ENCODE assay signal across 23 cellular contexts in the genomic region with DNA sequence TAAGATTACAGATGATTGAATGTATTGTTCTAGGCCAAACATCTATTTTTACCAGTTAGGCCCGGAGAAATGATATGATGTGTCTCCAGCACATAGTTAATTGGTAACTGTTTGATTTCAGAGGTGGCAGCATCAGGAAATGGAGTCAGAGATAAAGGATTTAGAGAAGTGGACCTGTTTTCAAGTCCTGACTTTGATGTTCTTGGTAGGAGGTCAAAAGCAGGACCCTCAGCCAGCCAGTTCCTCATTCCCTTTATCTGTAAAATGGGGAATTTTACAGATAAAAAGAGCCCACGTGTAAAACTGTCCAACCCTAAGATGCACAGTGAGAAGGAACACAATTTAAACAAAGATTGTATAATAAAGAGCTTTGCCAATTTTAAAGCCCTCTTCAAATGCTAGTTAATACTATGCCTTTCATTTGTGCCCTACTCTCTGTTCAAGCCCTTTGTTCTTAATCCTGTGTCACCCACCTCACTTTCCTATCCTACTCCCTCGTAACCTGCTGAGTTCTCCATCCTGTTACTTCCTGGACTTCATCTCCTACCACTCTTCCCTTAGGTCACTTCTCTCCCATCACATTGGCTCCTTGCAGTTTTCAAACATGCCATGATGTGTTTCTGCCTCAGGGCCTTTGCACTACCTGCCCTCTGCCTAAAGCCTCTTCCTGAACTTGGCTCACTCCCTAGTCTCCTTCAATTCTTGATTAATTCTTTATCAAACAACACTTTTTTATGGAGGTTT. TPM values are rescaled to one million over a fixed set of nuclear protein-coding genes. Genes with fewer than 3 reads are reported as not detected.
DNase-seq lines count a peak whose midpoint lies in the region; ATAC-seq, FAIRE-seq and TF ChIP-seq lines count a peak whose summit lies in the region.
"Had no signal": no experiment of that assay in that cellular context is flagged by ENCODE, and none has a peak within 500 bp of the region (broad histone marks: within the 10 kb centered on the region; RNA-seq: fewer than 3 reads in every experiment).

No MANE protein-coding gene starts in this region.

- no peaks in the 10 kb centered on the region for H3K9me1 ChIP-seq in K562 (ENCODE audit: control insufficient read depth, insufficient read depth, low read length)

- no peak overlapping the region for H3K56ac ChIP-seq in H9 (ENCODE audit: insufficient read length, low read depth, low read length)

- H4K91ac ChIP-seq in H9 (ENCODE audit: insufficient read length, low read depth, low read length): no peak overlapping the region

- POLR2A ChIA-PET in K562 (lab: Yijun Ruan, JAX): no interaction called here

- H3K27ac ChIP-seq in K562 (ENCODE audit: extremely low read depth, low read depth, low read length) (no peak overlapping the region), H9 (ENCODE audit: insufficient read length, low read depth, low read length) (no peak overlapping the region)
- H3K27ac ChIP-seq: GM23248, KMS-11, RWPE1 had no signal

- H2BK12ac ChIP-seq in H9 (ENCODE audit: insufficient read length, low read depth, low read length): no peak overlapping the region

- BruUV-seq in K562 (replicated peaks; lab: Mats Ljungman, UMichigan): no TSS peak

- H2BK120ac ChIP-seq in H9 (ENCODE audit: low read depth, low read length, poor library complexity, severe bottlenecking): no peak overlapping the region

- in situ Hi-C loops in K562 (cut with MboI): no loop called here

- H3K79me2 ChIP-seq in K562 (ENCODE audit: control insufficient read depth, insufficient read depth, low read length): no peaks in the 10 kb centered on the region
- no peaks in the 10 kb centered on the region for H3K79me2 ChIP-seq in H9 (ENCODE audit: insufficient read depth, low read length)

- H2AFZ ChIP-seq in K562 (ENCODE audit: low read depth, low read length): no peak overlapping the region
- H2AFZ ChIP-seq in H9 (ENCODE audit: low read length): no peak overlapping the region
- H2AFZ ChIP-seq: GM23248 had no signal

- H3K36me3 ChIP-seq in K562 (ENCODE audit: control insufficient read depth, insufficient read depth, low read length): no peaks in the 10 kb centered on the region
- H3K36me3 ChIP-seq: BE2C had no signal

- peak; percentile 74 for FAIRE-seq in RCC 7860 (lab: Jason Lieb, UNC)
- no peak for FAIRE-seq in K562 (lab: Jason Lieb, UNC)
- FAIRE-seq: D721Med had no signal

- H3K9me3 ChIP-seq in K562 (replicated peaks; ENCODE audit: control insufficient read depth, insufficient read depth, low read depth, low read length): no peaks in the 10 kb centered on the region
- no peaks in the 10 kb centered on the region for H3K9me3 ChIP-seq in H9 (ENCODE audit: control insufficient read depth, low read depth, low read length)
- H3K9me3 ChIP-seq: BE2C had no signal

- no peak overlapping the region for H2BK5ac ChIP-seq in H9 (ENCODE audit: insufficient read length, low read length)

- no peaks in the 10 kb centered on the region; a peak in 1 of 5 replicates for H3K27me3 ChIP-seq in K562 (ENCODE audit: control insufficient read depth in 2 of 2, insufficient read depth in 2 of 2, low read length in 2 of 2)
- no peaks in the 10 kb centered on the region for H3K27me3 ChIP-seq in H9 (ENCODE audit: insufficient read depth, low read length)
- H3K27me3 ChIP-seq: BE2C had no signal

- no peaks in the 10 kb centered on the region for H3K23me2 ChIP-seq in H9 (ENCODE audit: insufficient read length, low read depth, low read length, poor library complexity, severe bottlenecking)

- H3K27me3 Mint-ChIP-seq in activated CD4-positive, alpha-beta T cell treated with anti-CD3 and anti-CD28 coated beads, Interleukin-2, amount 10 ng/mL, durations not matched to agents 24 days and 14 days: peaks cover 18% of the 10 kb centered on the region
- H3K27me3 Mint-ChIP-seq in H9 (ENCODE audit: low read depth): 0 out of 2 replicates have a peak, but pooled peaks cover 1% of the 10 kb centered on the region

- DNase-seq in activated CD4-positive, alpha-beta T cell treated with anti-CD3 and anti-CD28 coated beads, Interleukin-2, amount 10 ng/mL, durations not matched to agents 24 days and 14 days: peak; percentile 52
- no peak for DNase-seq in activated CD4-positive, alpha-beta T cell treated with anti-CD3 and anti-CD28 coated beads for 48 hours
- DNase-seq in RCC 7860 (ENCODE audit: low spot score) (peak; percentile 42), K562 (ENCODE audit: extremely low read depth in 1 of 4, low spot score in 3 of 4) (no peak), renal cortical epithelial cell (ENCODE audit: low read depth) (peak; percentile 36), H9 (no peak), H4 (ENCODE audit: low spot score) (no peak)
- DNase-seq: 8988T; BE2C; CD4-positive, alpha-beta memory T cell; NCI-H1417 treated with DMSO at 0.1 percent for 48 hours; NCI-H187 treated with DMSO at 0.1 percent for 48 hours; NCI-H345; NCI-H524 treated with DMSO at 0.1 percent for 48 hours; SIG-M5 had no signal

- TF ChIP-seq RAD21 in K562 (CRISPR knock-in tag; conservative IDR thresholded peaks at IDR 0.05 in 1 of 2, IDR thresholded peaks at IDR 0.05 in 1 of 2): no peak

- H3K79me1 ChIP-seq in H9 (ENCODE audit: insufficient read depth, low read depth, low read length, poor library complexity, severe bottlenecking): no peaks in the 10 kb centered on the region

- peaks cover 8% of the 10 kb centered on the region for H3K9me3 Mint-ChIP-seq in activated CD4-positive, alpha-beta T cell treated with anti-CD3 and anti-CD28 coated beads, Interleukin-2, amount 10 ng/mL, durations not matched to agents 24 days and 14 days
- no peaks in the 10 kb centered on the region; a peak in 1 of 5 replicates for H3K9me3 Mint-ChIP-seq in H9
- H3K9me3 Mint-ChIP-seq: CD4-positive, alpha-beta memory T cell had no signal

- H3K36me3 Mint-ChIP-seq in activated CD4-positive, alpha-beta T cell treated with anti-CD3 and anti-CD28 coated beads, Interleukin-2, amount 10 ng/mL, durations not matched to agents 24 days and 14 days (ENCODE audit: low read depth): no peaks in the 10 kb centered on the region
- H3K36me3 Mint-ChIP-seq in H9 (ENCODE audit: insufficient read depth in 1 of 3, low read depth in 3 of 3): no peaks in the 10 kb centered on the region; a peak in 1 of 7 replicates
- H3K36me3 Mint-ChIP-seq: CD4-positive, alpha-beta memory T cell had no signal

- no peak overlapping the region for H4K8ac ChIP-seq in H9 (replicated peaks; ENCODE audit: insufficient read length, low read depth, low read length)

- no peak for TF ChIP-seq EP300 in K562 (IDR thresholded peaks at IDR 0.05; ENCODE audit: low read length)

- H3K9ac ChIP-seq in K562 (ENCODE audit: insufficient read depth in 1 of 2, low read depth in 2 of 2, low read length in 2 of 2) (no peak overlapping the region), H9 (ENCODE audit: extremely low read depth, insufficient read length, low read length) (no peak overlapping the region)
- H3K9ac ChIP-seq: GM23248, KMS-11 had no signal

- H3K14ac ChIP-seq in H9 (ENCODE audit: insufficient read depth, low read length): no peak overlapping the region

- H4K20me1 ChIP-seq in K562 (replicated peaks; ENCODE audit: control insufficient read depth, insufficient read depth, low read length) (no peaks in the 10 kb centered on the region), H9 (ENCODE audit: control insufficient read depth, insufficient read depth, insufficient read length) (no peaks in the 10 kb centered on the region)

- no peak overlapping the region for H3K23ac ChIP-seq in H9 (ENCODE audit: insufficient read length, low read depth, low read length)

- H2BK15ac ChIP-seq in H9 (ENCODE audit: low read depth, low read length): no peak overlapping the region

- WGBS in K562 (ENCODE audit: insufficient coverage, low coverage, missing lambda C conversion rate): 40% methylated on average over 3 of the region's 3 CpGs
- no CpG with 5 or more reads among the region's 3 CpGs for WGBS in H9 (ENCODE audit: extremely low coverage, insufficient read length, low lambda C conversion rate)

- no peak overlapping the region for H4K5ac ChIP-seq in H9 (ENCODE audit: insufficient read length, low read depth, low read length)

- H3K4me2 ChIP-seq in K562 (ENCODE audit: insufficient read depth, low read length) (no peak overlapping the region), H9 (ENCODE audit: insufficient read depth, insufficient read length, low read length) (no peak overlapping the region)
- H3K4me2 ChIP-seq: KMS-11 had no signal

- intact Hi-C loops in activated CD4-positive, alpha-beta T cell treated with anti-CD3 and anti-CD28 coated beads, Interleukin-2, amount 10 ng/mL, durations not matched to agents 24 days and 14 days (cut with micrococcal nuclease): loop anchor here (1.0 to 5.0 kb wide), 5 partner anchors 31 to 287 kb away; partner anchors contain the start of gene FNDC3B
- intact Hi-C loops in K562 (cut with micrococcal nuclease): no loop called here

- H2BK20ac ChIP-seq in H9 (ENCODE audit: low read depth, low read length, poor library complexity, severe bottlenecking): no peak overlapping the region

- H3K27ac Mint-ChIP-seq in activated CD4-positive, alpha-beta T cell treated with anti-CD3 and anti-CD28 coated beads, Interleukin-2, amount 10 ng/mL, durations not matched to agents 24 days and 14 days: no peak overlapping the region
- no peak overlapping the region for H3K27ac Mint-ChIP-seq in H9
- H3K27ac Mint-ChIP-seq: CD4-positive, alpha-beta memory T cell had no signal

- no peak overlapping the region for H3K4ac ChIP-seq in H9 (ENCODE audit: low read depth, low read length)

- no peak overlapping the region for H3T11ph ChIP-seq in H9 (ENCODE audit: low read length)

- CTCF ChIA-PET in K562 (lab: Yijun Ruan, JAX; ENCODE audit: low intra/inter-chr PET ratio): no interaction called here

- TF ChIP-seq CTCF in K562 (IDR thresholded peaks at IDR 0.05 in 2 of 3, conservative IDR thresholded peaks at IDR 0.05 in 1 of 3; ENCODE audit: insufficient read depth in 2 of 3, low read depth in 1 of 3, low read length in 3 of 3): no peak
- no peak for TF ChIP-seq CTCF in H9 (conservative IDR thresholded peaks at IDR 0.05)

- no peak for TF ChIP-seq POLR2A in K562 (conservative IDR thresholded peaks at IDR 0.05)

- peaks cover 4 to 6% of the 10 kb centered on the region in 2 experiments; a peak in 4 of 5 replicates for H3K4me1 ChIP-seq in K562 (replicated peaks in 1 of 2; ENCODE audit: control insufficient read depth in 2 of 2, insufficient read depth in 2 of 2, low read length in 2 of 2)
- no peaks in the 10 kb centered on the region for H3K4me1 ChIP-seq in H9 (ENCODE audit: insufficient read depth, low read length)
- H3K4me1 ChIP-seq: BE2C had no signal

- H2AK5ac ChIP-seq in H9 (ENCODE audit: insufficient read length, low read length): no peak overlapping the region

- no peak overlapping the region for H3K18ac ChIP-seq in H9 (ENCODE audit: insufficient read length, low read depth, low read length)

- no peak overlapping the region for H3K4me3 ChIP-seq in K562
- H3K4me3 ChIP-seq: GM23248 had no signal

- H3K4me1 Mint-ChIP-seq in activated CD4-positive, alpha-beta T cell treated with anti-CD3 and anti-CD28 coated beads, Interleukin-2, amount 10 ng/mL, durations not matched to agents 24 days and 14 days: peaks cover 17% of the 10 kb centered on the region
- peaks cover 8 to 11% of the 10 kb centered on the region in 2 experiments for H3K4me1 Mint-ChIP-seq in H9

- no peak overlapping the region for H3K4me3 Mint-ChIP-seq in activated CD4-positive, alpha-beta T cell treated with anti-CD3 and anti-CD28 coated beads, Interleukin-2, amount 10 ng/mL, durations not matched to agents 24 days and 14 days
- no peak overlapping the region for H3K4me3 Mint-ChIP-seq in H9
- H3K4me3 Mint-ChIP-seq: CD4-positive, alpha-beta memory T cell had no signal

- no peak for ATAC-seq in K562
- no peak for ATAC-seq in GM18519 (IDR thresholded peaks at IDR 0.05; ENCODE audit: low FRiP score, unreplicated experiment)
- ATAC-seq: HCT116, SK-N-SH treated with all-trans-retinoic acid at 6 μM for 48 hours had no signal

RNA-seq across cellular contexts. Expression of gene TMEM212, which starts 2.6 kb away (rescaled TPM):
- not detected in 2 replicates for total RNA-seq in activated CD4-positive, alpha-beta T cell treated with anti-CD3 and anti-CD28 coated beads, Interleukin-2, amount 10 ng/mL, durations not matched to agents 24 days and 14 days
- total RNA-seq in K562 (2011; cell fraction: chromatin; rRNA removed; ENCODE audit: low replicate concordance): not detected in 2 replicates
- not detected in 2 replicates for total RNA-seq in K562 (2011; cell fraction: nucleolus; rRNA removed)
- not detected in 2 replicates for total RNA-seq in K562 (2011; cell fraction: nucleoplasm; rRNA removed)
- total RNA-seq in K562 (2014; rRNA removed) (not detected in 2 replicates), K562 (2014; rRNA removed; fragmentation: Illumina TruSeq; extraction: Trizol) (not detected in 2 replicates), K562 (2015; rRNA removed; fragmentation: Illumina TruSeq; extraction: Trizol) (not detected in 2 replicates), K562 (2021) (not detected in 2 replicates), renal cortical epithelial cell (not detected in 2 replicates), H9 (2021) (not detected in 2 replicates)
- polyA plus RNA-seq in K562 (2011; rRNA removed) (not detected in 2 replicates), K562 (2014; fragmentation: Illumina TruSeq; extraction: Trizol) (not detected in 2 replicates), K562 (2014; fragmentation: Nextera tagmentation; extraction: Ambion mirVana) (not detected), K562 (2014; rRNA removed) (not detected in 2 replicates)
- not detected in 2 replicates for polyA plus RNA-seq in K562 (2011; cell fraction: cytosol; rRNA removed)
- not detected in 2 replicates for polyA plus RNA-seq in K562 (2011; cell fraction: nucleus; rRNA removed)
- polyA plus RNA-seq in K562 (2012): not detected in 2 replicates
- not detected in 2 replicates for polyA minus RNA-seq in K562 (2011; rRNA and poly(A)+ RNA removed)
- polyA minus RNA-seq in K562 (2011; cell fraction: cytosol; rRNA and poly(A)+ RNA removed): not detected in 2 replicates
- not detected in 2 replicates for polyA minus RNA-seq in K562 (2011; cell fraction: nucleus; rRNA and poly(A)+ RNA removed)
- not detected in 2 replicates for total RNA-seq in H4 (2014; rRNA removed; shearing (Covaris generic))
- total RNA-seq: CD4-positive, alpha-beta memory T cell; GM23248; PC-3 had no signal
- polyA plus RNA-seq: CD4-positive, alpha-beta memory T cell; GM23248 had no signal

RNA-seq across cellular contexts. Expression of gene PLD1, which starts 35.4 kb away (rescaled TPM):
- total RNA-seq in activated CD4-positive, alpha-beta T cell treated with anti-CD3 and anti-CD28 coated beads, Interleukin-2, amount 10 ng/mL, durations not matched to agents 24 days and 14 days: 0.09 TPM in 1 of 2 replicates, not detected in the other
- 32.1 and 98.0 TPM in 2 replicates for total RNA-seq in K562 (2011; cell fraction: chromatin; rRNA removed; ENCODE audit: low replicate concordance)
- 14.3 and 46.8 TPM in 2 replicates for total RNA-seq in K562 (2011; cell fraction: nucleolus; rRNA removed)
- 49.3 and 80.7 TPM in 2 replicates for total RNA-seq in K562 (2011; cell fraction: nucleoplasm; rRNA removed)
- total RNA-seq in K562 (2014; rRNA removed) (8.4 and 11.6 TPM in 2 replicates), K562 (2014; rRNA removed; fragmentation: Illumina TruSeq; extraction: Trizol) (18.7 and 22.5 TPM in 2 replicates), K562 (2015; rRNA removed; fragmentation: Illumina TruSeq; extraction: Trizol) (16.6 and 17.7 TPM in 2 replicates), K562 (2021) (20.0 and 28.8 TPM in 2 replicates), renal cortical epithelial cell (5.9 and 20.4 TPM in 2 replicates), H9 (2021) (1.5 and 1.8 TPM in 2 replicates)
- polyA plus RNA-seq in K562 (2011; rRNA removed) (11.7 and 17.9 TPM in 2 replicates), K562 (2014; fragmentation: Illumina TruSeq; extraction: Trizol) (18.6 TPM in 2 replicates), K562 (2014; fragmentation: Nextera tagmentation; extraction: Ambion mirVana) (10 to 100 TPM; 25.3 to 26.1 TPM), K562 (2014; rRNA removed) (11.4 and 16.3 TPM in 2 replicates)
- polyA plus RNA-seq in K562 (2011; cell fraction: cytosol; rRNA removed): 5.8 and 10.9 TPM in 2 replicates
- polyA plus RNA-seq in K562 (2011; cell fraction: nucleus; rRNA removed): 15.4 and 17.7 TPM in 2 replicates
- polyA plus RNA-seq in K562 (2012): 14.2 and 49.0 TPM in 2 replicates
- 27.6 and 30.9 TPM in 2 replicates for polyA minus RNA-seq in K562 (2011; rRNA and poly(A)+ RNA removed)
- 7.2 and 8.4 TPM in 2 replicates for polyA minus RNA-seq in K562 (2011; cell fraction: cytosol; rRNA and poly(A)+ RNA removed)
- 15.3 and 32.3 TPM in 2 replicates for polyA minus RNA-seq in K562 (2011; cell fraction: nucleus; rRNA and poly(A)+ RNA removed)
- total RNA-seq in H4 (2014; rRNA removed; shearing (Covaris generic)): 14.4 and 19.0 TPM in 2 replicates

Comparison
In these comparisons a context has a peak if more than half of its experiments do, and no peak if none do; other contexts are left out.
1. DNase-seq: peak in activated CD4-positive, alpha-beta T cell treated with anti-CD3 and anti-CD28 coated beads, Interleukin-2, amount 10 ng/mL, durations not matched to agents 24 days and 14 days (single experiment), RCC 7860 (single experiment) and renal cortical epithelial cell (single experiment); none in activated CD4-positive, alpha-beta T cell treated with anti-CD3 and anti-CD28 coated beads for 48 hours (single experiment), K562 (0 of 4), H9 (single experiment) and H4 (single experiment).